ENCODE assay signal across 20 cellular contexts in the genomic region with DNA sequence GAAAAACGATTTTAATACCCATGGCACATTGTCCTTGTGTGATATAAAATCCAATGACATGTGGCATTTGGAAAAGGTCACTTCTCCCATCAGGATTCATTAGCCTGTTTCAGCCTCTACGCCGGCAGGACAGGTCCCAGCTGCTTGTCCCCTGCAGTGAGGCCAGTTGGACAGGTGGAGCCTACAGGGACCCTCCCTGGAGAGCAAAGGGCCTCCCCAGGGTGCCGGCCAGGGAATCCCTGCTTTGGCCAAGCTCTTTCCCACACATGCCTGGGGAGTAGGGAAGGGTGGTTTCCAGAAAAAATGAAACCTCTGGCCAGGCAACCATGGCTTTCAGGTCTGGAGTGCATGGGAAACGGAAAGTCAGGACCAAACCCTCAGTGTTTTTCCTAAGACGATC.
"Had no signal": no experiment of that assay in that cellular context is flagged by ENCODE, and none has a peak within 500 bp of the region (broad histone marks: within the 10 kb centered on the region; RNA-seq: fewer than 3 reads in every experiment).

No MANE protein-coding gene starts in this region.

- FAIRE-seq: HepG2, RCC 7860 had no signal

- H3K4me3 ChIP-seq: MG63, SJCRH30 had no signal

- H3K27me3 ChIP-seq: MG63 had no signal

- ATAC-seq: HepG2 had no signal

- H3K27ac ChIP-seq: SJCRH30 had no signal

- DNase-seq: IMR-90, Karpas-422, KG1, MG63, NCI-H1092 treated with DMSO at 0.1 percent for 48 hours, NCI-H1436, NCI-H1694 treated with DMSO at 0.1 percent for 48 hours, NCI-H1930, NCI-H2081, NCI-H2107, NCI-H2227 treated with DMSO at 0.1 percent for 48 hours, NCI-H510A, NCI-H524 treated with DMSO at 0.1 percent for 48 hours, NCI-H69, NCI-H774, RPMI8226, SHP77, SJCRH30 had no signal
